ENCODE assay signal across 1 cellular context in genomic region chr20:1933465-1933870, GRCh38.
TF ChIP-seq lines count a peak whose summit lies in the region.

No MANE protein-coding gene starts in this region.

TF ChIP-seq in liver, 16 proteins besides CTCF, POLR2A, EP300 and RAD21 (continued from another document):
- TF ChIP-seq, protein P1, sequence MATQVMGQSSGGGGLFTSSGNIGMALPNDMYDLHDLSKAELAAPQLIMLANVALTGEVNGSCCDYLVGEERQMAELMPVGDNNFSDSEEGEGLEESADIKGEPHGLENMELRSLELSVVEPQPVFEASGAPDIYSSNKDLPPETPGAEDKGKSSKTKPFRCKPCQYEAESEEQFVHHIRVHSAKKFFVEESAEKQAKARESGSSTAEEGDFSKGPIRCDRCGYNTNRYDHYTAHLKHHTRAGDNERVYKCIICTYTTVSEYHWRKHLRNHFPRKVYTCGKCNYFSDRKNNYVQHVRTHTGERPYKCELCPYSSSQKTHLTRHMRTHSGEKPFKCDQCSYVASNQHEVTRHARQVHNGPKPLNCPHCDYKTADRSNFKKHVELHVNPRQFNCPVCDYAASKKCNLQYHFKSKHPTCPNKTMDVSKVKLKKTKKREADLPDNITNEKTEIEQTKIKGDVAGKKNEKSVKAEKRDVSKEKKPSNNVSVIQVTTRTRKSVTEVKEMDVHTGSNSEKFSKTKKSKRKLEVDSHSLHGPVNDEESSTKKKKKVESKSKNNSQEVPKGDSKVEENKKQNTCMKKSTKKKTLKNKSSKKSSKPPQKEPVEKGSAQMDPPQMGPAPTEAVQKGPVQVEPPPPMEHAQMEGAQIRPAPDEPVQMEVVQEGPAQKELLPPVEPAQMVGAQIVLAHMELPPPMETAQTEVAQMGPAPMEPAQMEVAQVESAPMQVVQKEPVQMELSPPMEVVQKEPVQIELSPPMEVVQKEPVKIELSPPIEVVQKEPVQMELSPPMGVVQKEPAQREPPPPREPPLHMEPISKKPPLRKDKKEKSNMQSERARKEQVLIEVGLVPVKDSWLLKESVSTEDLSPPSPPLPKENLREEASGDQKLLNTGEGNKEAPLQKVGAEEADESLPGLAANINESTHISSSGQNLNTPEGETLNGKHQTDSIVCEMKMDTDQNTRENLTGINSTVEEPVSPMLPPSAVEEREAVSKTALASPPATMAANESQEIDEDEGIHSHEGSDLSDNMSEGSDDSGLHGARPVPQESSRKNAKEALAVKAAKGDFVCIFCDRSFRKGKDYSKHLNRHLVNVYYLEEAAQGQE (IDR thresholded peaks at IDR 0.05): no peak
- TF ChIP-seq YY1 (IDR thresholded peaks at IDR 0.05): no peak
